8 cellular contexts compared by ENCODE assay signal in genomic region chr17:36703860-36704266, GRCh38.
DNase-seq lines count a peak whose midpoint lies in the region; ATAC-seq and TF ChIP-seq lines count a peak whose summit lies in the region.
"Had no signal": no experiment of that assay in that cellular context is flagged by ENCODE, and none has a peak within 500 bp of the region (broad histone marks: within the 10 kb centered on the region; RNA-seq: fewer than 3 reads in every experiment).

No MANE protein-coding gene starts in this region.

- H3K27ac ChIP-seq in brain microvascular endothelial cell: no peak overlapping the region
- H3K27ac ChIP-seq: PC-9 had no signal

- DNase-seq in HT-29 (ENCODE audit: low spot score): peak; percentile 25
- peak; percentile 44 for DNase-seq in T-helper 9 cell
- peak; percentile 13 for DNase-seq in brain microvascular endothelial cell
- DNase-seq in medulla oblongata (ENCODE audit: extremely low spot score): peak; percentile 10
- DNase-seq in occipital lobe (lab: John Stamatoyannopoulos, UW): no peak

- in situ Hi-C loops in brain microvascular endothelial cell (cut with HindIII; ENCODE audit: low pct_ligation_motif_present, low sequenced_read_pairs): no loop called here

- peak overlapping the region; percentile 5 for H3K4me3 ChIP-seq in brain microvascular endothelial cell (ENCODE audit: low read depth, low read length)
- H3K4me3 ChIP-seq: PC-9 had no signal

- ATAC-seq in GM19328 (IDR thresholded peaks at IDR 0.05; ENCODE audit: unreplicated experiment): no peak
- ATAC-seq in HG03025 (IDR thresholded peaks at IDR 0.05; ENCODE audit: low FRiP score, unreplicated experiment): no peak

- no peaks in the 10 kb centered on the region for H3K36me3 ChIP-seq in brain microvascular endothelial cell (replicated peaks)

- H3K27me3 ChIP-seq in brain microvascular endothelial cell (replicated peaks): peaks cover 8% of the 10 kb centered on the region

- TF ChIP-seq CTCF in brain microvascular endothelial cell (IDR thresholded peaks at IDR 0.05; ENCODE audit: low read depth, low read length, missing control alignments): no peak
